8 cellular contexts compared by ENCODE assay signal in genomic region chr3:160225181-160226025, GRCh38. TPM values are rescaled to one million over a fixed set of nuclear protein-coding genes. Genes with fewer than 3 reads are reported as not detected.
DNase-seq lines count a peak whose midpoint lies in the region; ATAC-seq and TF ChIP-seq lines count a peak whose summit lies in the region.

C3orf80 (plus strand) TSS chr3:160225422; CDS start chr3:160225636, 214 bp downstream.

- no peak within 1 kb of the TSS for H3K9ac ChIP-seq in parathyroid adenoma

- H3K9me3 ChIP-seq in PC-9 (ENCODE audit: insufficient read depth, low read depth) (no peaks in the 10 kb centered on the region), cardiac muscle cell (ENCODE audit: low read depth) (no peaks in the 10 kb centered on the region), parathyroid adenoma (ENCODE audit: control insufficient read depth, low read length) (no peaks in the 10 kb centered on the region)

- peaks cover 5% of the 10 kb centered on the region for H3F3A ChIP-seq in PC-9 (ENCODE audit: insufficient read depth, low read depth)

- TF ChIP-seq CTCF in PC-9 (conservative IDR thresholded peaks at IDR 0.05) (peak; percentile 23; the same call in 1 of the 2 replicates), cardiac muscle cell (IDR thresholded peaks at IDR 0.05; ENCODE audit: low read depth, low read length) (no peak), parathyroid adenoma (IDR thresholded peaks at IDR 0.05) (no peak)

- POLR2A ChIA-PET in PC-9 (lab: Charles Lee; ENCODE audit: unreplicated experiment), result no interaction called here

- H3K27me3 ChIP-seq in PC-9 (ENCODE audit: insufficient read depth, low read depth) (peaks cover 8% of the 10 kb centered on the region; the same call in 1 of the 2 replicates), cardiac muscle cell (peaks cover 23% of the 10 kb centered on the region), parathyroid adenoma (ENCODE audit: control insufficient read depth, insufficient read depth, low read length) (peaks cover 8% of the 10 kb centered on the region)

- intact Hi-C loops in PC-9 (cut with micrococcal nuclease; ENCODE audit: unreplicated experiment), result loop anchor here (10.0 kb wide), 1 partner anchor 191 kb away; no protein-coding TSS in a partner anchor

- H3K4me3 ChIP-seq in PC-9 (peak within 1 kb of the TSS; percentile 77), cardiac muscle cell (peak within 1 kb of the TSS; percentile 72), parathyroid adenoma (ENCODE audit: low read depth, low read length) (peak within 1 kb of the TSS; percentile 50)

- ATAC-seq in GM21528 (IDR thresholded peaks at IDR 0.05; ENCODE audit: low FRiP score, unreplicated experiment), result peak; percentile 87

- H3K4me1 ChIP-seq in PC-9 (replicated peaks; ENCODE audit: insufficient read depth) (no peaks in the 10 kb centered on the region), cardiac muscle cell (ENCODE audit: low read depth) (no peaks in the 10 kb centered on the region), parathyroid adenoma (peaks cover 3% of the 10 kb centered on the region)

- CTCF ChIA-PET in PC-9 (lab: Charles Lee), result interaction anchor here (0.5 kb wide), 1 partner anchor 118 kb away, joined by 3 read pairs; no protein-coding TSS in a partner anchor

- no peaks in the 10 kb centered on the region for H4K20me1 ChIP-seq in PC-9 (ENCODE audit: insufficient read depth)

- no peak within 1 kb of the TSS for H3K27ac ChIP-seq in PC-9
- H3K27ac ChIP-seq in cardiac muscle cell, result no peak within 1 kb of the TSS
- no peak within 1 kb of the TSS for H3K27ac ChIP-seq in parathyroid adenoma

- H2AFZ ChIP-seq in PC-9 (peak within 1 kb of the TSS; percentile 86), parathyroid adenoma (peak within 1 kb of the TSS; percentile 90)

- DNase-seq in ELF-1 (ENCODE audit: low read depth, low spot score), result peak; percentile 83
- peak; percentile 72 for DNase-seq in HT1080 (ENCODE audit: low read depth)
- peak; percentile 40 to 69 for DNase-seq in PC-9
- DNase-seq in activated naive CD4-positive, alpha-beta T cell treated with anti-CD3 and anti-CD28 coated beads, Interleukin-2, amount 50 U/mL, for 16 hours, result peak; percentile 51
- peak; percentile 48 to 79 for DNase-seq in cardiac muscle cell (ENCODE audit: low read depth in 1 of 2, low spot score in 1 of 2)
- no peak for DNase-seq in middle frontal gyrus (ENCODE audit: extremely low spot score, low spot score)

- no peaks in the 10 kb centered on the region for H3K9me2 ChIP-seq in PC-9 (ENCODE audit: insufficient read depth)

- no peaks in the 10 kb centered on the region for H3K36me3 ChIP-seq in PC-9 (ENCODE audit: low read depth)
- H3K36me3 ChIP-seq in cardiac muscle cell, result no peaks in the 10 kb centered on the region
- no peaks in the 10 kb centered on the region for H3K36me3 ChIP-seq in parathyroid adenoma (ENCODE audit: control insufficient read depth, insufficient read depth, low read length)

- no TSS peak for BruUV-seq in PC-9 (replicated peaks; lab: Mats Ljungman, UMichigan)

- H3K79me2 ChIP-seq in PC-9 (ENCODE audit: low read depth) (no peaks in the 10 kb centered on the region), parathyroid adenoma (no peaks in the 10 kb centered on the region)

- H3K4me2 ChIP-seq in PC-9, result peak within 1 kb of the TSS; percentile 86
- H3K4me2 ChIP-seq in parathyroid adenoma (ENCODE audit: low read length), result peak within 1 kb of the TSS; percentile 74

RNA-seq across cellular contexts. Expression of gene C3orf80, which starts in this region (rescaled TPM):
- 1.8 and 1.9 TPM in 2 replicates for total RNA-seq in HT1080 (2014; rRNA removed; shearing (Covaris generic))
- 1.8 and 2.3 TPM in 2 replicates for polyA plus RNA-seq in HT1080 (2015; cell fraction: cytosol; rRNA removed)
- 1.7 and 2.1 TPM in 2 replicates for polyA plus RNA-seq in HT1080 (2015; cell fraction: nucleus; rRNA removed)
- total RNA-seq in PC-9 (2021) (not detected in 2 replicates), cardiac muscle cell (3.6 and 4.1 TPM in 2 replicates)
- 1.1 and 3.8 TPM in 2 replicates for polyA plus RNA-seq in cardiac muscle cell

Comparison
In these comparisons a context has a peak if more than half of its experiments do, and no peak if none do; other contexts are left out.
1. Peak in DNase-seq, H3K4me3 ChIP-seq and H3K4me2 ChIP-seq in PC-9; RNA of the gene not detected or under 1 TPM.